ENCODE assay signal across 1 cellular context in genomic region chr10:103111918-103112877, GRCh38.
TF ChIP-seq lines count a peak whose summit lies in the region.

No MANE protein-coding gene starts in this region.

TF ChIP-seq in GM23338, 12 proteins besides CTCF, POLR2A, EP300 and RAD21 (continued from another document):
- TF ChIP-seq ZNF462 (CRISPR knock-in tag; IDR thresholded peaks at IDR 0.05) = no peak
